In the genomic region with DNA sequence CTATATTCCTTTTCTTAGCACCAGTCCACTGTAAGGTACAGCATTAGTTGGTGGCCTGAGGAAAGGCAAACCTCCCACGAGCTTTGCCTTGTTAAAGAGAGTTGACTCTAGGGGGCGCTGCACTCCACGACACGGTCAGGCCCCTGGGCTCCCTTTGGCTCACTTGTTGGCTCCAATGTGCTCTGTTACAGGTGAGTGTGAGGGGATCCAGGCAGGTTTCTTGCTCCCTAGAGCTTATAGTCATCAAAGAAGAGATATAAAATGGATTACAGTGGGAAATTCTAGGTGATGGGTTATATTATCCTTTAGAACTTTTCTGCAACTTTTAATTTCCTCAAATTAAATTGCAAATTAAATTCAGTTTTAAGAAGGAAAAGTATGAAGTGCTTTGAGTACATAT, we compare ENCODE assay signal across 8 cellular contexts. TPM values are rescaled to one million over a fixed set of nuclear protein-coding genes. Genes with fewer than 3 reads are reported as not detected.
DNase-seq lines count a peak whose midpoint lies in the region; ATAC-seq and TF ChIP-seq lines count a peak whose summit lies in the region.

No MANE protein-coding gene starts in this region.

- no peak overlapping the region for H3K14ac ChIP-seq in H9 (ENCODE audit: insufficient read depth, low read length)

- no peak overlapping the region for H4K8ac ChIP-seq in H9 (replicated peaks; ENCODE audit: insufficient read length, low read depth, low read length)

- H2BK15ac ChIP-seq in H9 (ENCODE audit: low read depth, low read length): no peak overlapping the region

- H3K4me1 Mint-ChIP-seq in CD4-positive, CD25-positive, alpha-beta regulatory T cell: peaks cover 2 to 15% (median 8%) of the 10 kb centered on the region in 4 donors
- peaks cover 12% of the 10 kb centered on the region in 2 experiments for H3K4me1 Mint-ChIP-seq in H9
- peaks cover 8% of the 10 kb centered on the region for H3K4me1 Mint-ChIP-seq in central memory CD8-positive, alpha-beta T cell

- no peaks in the 10 kb centered on the region for H3K9me3 ChIP-seq in CD4-positive, CD25-positive, alpha-beta regulatory T cell (ENCODE audit: control insufficient read depth in 2 of 2, low read length in 2 of 2)
- H3K9me3 ChIP-seq in H9 (ENCODE audit: control insufficient read depth, low read depth, low read length): no peaks in the 10 kb centered on the region

- no peak overlapping the region for H2AFZ ChIP-seq in H9 (ENCODE audit: low read length)

- peaks cover 4% of the 10 kb centered on the region for H3K4me1 ChIP-seq in CD4-positive, CD25-positive, alpha-beta regulatory T cell (ENCODE audit: control insufficient read depth, insufficient read depth, low read length, poor library complexity, severe bottlenecking)
- H3K4me1 ChIP-seq in H9 (ENCODE audit: insufficient read depth, low read length): peaks cover 4% of the 10 kb centered on the region; the same call in 1 of the 2 replicates

- peak overlapping the region in 2 of 4 donors; percentile 59 to 79 for H3K4me3 Mint-ChIP-seq in CD4-positive, CD25-positive, alpha-beta regulatory T cell
- H3K4me3 Mint-ChIP-seq in H9: no peak overlapping the region
- H3K4me3 Mint-ChIP-seq in central memory CD8-positive, alpha-beta T cell: no peak overlapping the region

- no peak overlapping the region for H2AK5ac ChIP-seq in H9 (ENCODE audit: insufficient read length, low read length)

- H3K79me2 ChIP-seq in H9 (ENCODE audit: insufficient read depth, low read length): peaks cover under 1% of the 10 kb centered on the region; the same call in 1 of the 2 replicates

- H3K23me2 ChIP-seq in H9 (ENCODE audit: insufficient read length, low read depth, low read length, poor library complexity, severe bottlenecking): peaks cover 5% of the 10 kb centered on the region

- H3K4ac ChIP-seq in H9 (ENCODE audit: low read depth, low read length): no peak overlapping the region

- no peak overlapping the region for H3K18ac ChIP-seq in H9 (ENCODE audit: insufficient read length, low read depth, low read length)

- H3K27ac Mint-ChIP-seq in CD4-positive, CD25-positive, alpha-beta regulatory T cell: peak overlapping the region in 1 of 3 donors; percentile 53
- H3K27ac Mint-ChIP-seq in H9: no peak overlapping the region; a peak in 1 of 7 replicates
- no peak overlapping the region for H3K27ac Mint-ChIP-seq in central memory CD8-positive, alpha-beta T cell (ENCODE audit: low read depth)

- no peaks in the 10 kb centered on the region for H4K20me1 ChIP-seq in H9 (ENCODE audit: control insufficient read depth, insufficient read depth, insufficient read length)

- H3K9me3 Mint-ChIP-seq in CD4-positive, CD25-positive, alpha-beta regulatory T cell: no peaks in the 10 kb centered on the region
- no peaks in the 10 kb centered on the region; a peak in 1 of 5 replicates for H3K9me3 Mint-ChIP-seq in H9
- H3K9me3 Mint-ChIP-seq in central memory CD8-positive, alpha-beta T cell: no peaks in the 10 kb centered on the region

- no peak overlapping the region for H2BK12ac ChIP-seq in H9 (ENCODE audit: insufficient read length, low read depth, low read length)

- no peak overlapping the region for H3K56ac ChIP-seq in H9 (ENCODE audit: insufficient read length, low read depth, low read length)

- H2BK5ac ChIP-seq in H9 (ENCODE audit: insufficient read length, low read length): no peak overlapping the region

- H3K4me2 ChIP-seq in H9 (ENCODE audit: insufficient read depth, insufficient read length, low read length): no peak overlapping the region

- H3K27me3 ChIP-seq in CD4-positive, CD25-positive, alpha-beta regulatory T cell (ENCODE audit: control insufficient read depth, insufficient read depth, low read length): no peaks in the 10 kb centered on the region
- H3K27me3 ChIP-seq in H9 (ENCODE audit: insufficient read depth, low read length): no peaks in the 10 kb centered on the region

- no peaks in the 10 kb centered on the region for H3K79me1 ChIP-seq in H9 (ENCODE audit: insufficient read depth, low read depth, low read length, poor library complexity, severe bottlenecking)

- ATAC-seq in CD4-positive, CD25-positive, alpha-beta regulatory T cell (ENCODE audit: low read depth in 2 of 2): peak; percentile 14 to 24
- ATAC-seq in central memory CD8-positive, alpha-beta T cell (replicated peaks; ENCODE audit: extremely low read depth, poor library complexity, severe bottlenecking): no peak
- ATAC-seq in HG02759 (IDR thresholded peaks at IDR 0.05; ENCODE audit: unreplicated experiment): no peak

- TF ChIP-seq CTCF in H9 (conservative IDR thresholded peaks at IDR 0.05): peak; percentile 95

- no peaks in the 10 kb centered on the region for H3K36me3 Mint-ChIP-seq in CD4-positive, CD25-positive, alpha-beta regulatory T cell
- H3K36me3 Mint-ChIP-seq in H9 (ENCODE audit: insufficient read depth in 1 of 3, low read depth in 3 of 3): no peaks in the 10 kb centered on the region; a peak in 1 of 7 replicates
- H3K36me3 Mint-ChIP-seq in central memory CD8-positive, alpha-beta T cell (ENCODE audit: insufficient read depth): peaks cover 3% of the 10 kb centered on the region

- H4K5ac ChIP-seq in H9 (ENCODE audit: insufficient read length, low read depth, low read length): no peak overlapping the region

- peak; percentile 55 to 81 (median 73) for DNase-seq in CD4-positive, CD25-positive, alpha-beta regulatory T cell
- DNase-seq in H9 (peak; percentile 85), NCI-H345 treated with DMSO at 0.1 percent for 48 hours (lab: John Stamatoyannopoulos, UW; ENCODE audit: unreplicated experiment) (peak; percentile 95), kidney tubule cell (ENCODE audit: low spot score) (peak; percentile 83)
- peak; percentile 81 for DNase-seq in activated CD4-positive, CD25-positive, alpha-beta regulatory T cell treated with anti-CD3 and anti-CD28 coated beads, Interleukin-2, amount 50 U/mL, for 72 hours
- DNase-seq in central memory CD8-positive, alpha-beta T cell (ENCODE audit: low spot score in 2 of 2): peak; percentile 51 to 71
- peak; percentile 80 for DNase-seq in stimulated activated CD4-positive, alpha-beta T cell treated with anti-CD3 and anti-CD28 coated beads, Interleukin-4, amount 100 ng/mL, for 1 hour

- H4K91ac ChIP-seq in H9 (ENCODE audit: insufficient read length, low read depth, low read length): no peak overlapping the region

- no peak overlapping the region for H3K9ac ChIP-seq in H9 (ENCODE audit: extremely low read depth, insufficient read length, low read length)

- H2BK20ac ChIP-seq in H9 (ENCODE audit: low read depth, low read length, poor library complexity, severe bottlenecking): no peak overlapping the region

- H3K23ac ChIP-seq in H9 (ENCODE audit: insufficient read length, low read depth, low read length): no peak overlapping the region

- no peak overlapping the region for H3K27ac ChIP-seq in CD4-positive, CD25-positive, alpha-beta regulatory T cell (ENCODE audit: insufficient read depth, low read length, poor library complexity, severe bottlenecking)
- no peak overlapping the region for H3K27ac ChIP-seq in H9 (ENCODE audit: insufficient read length, low read depth, low read length)

- H3K4me3 ChIP-seq in CD4-positive, CD25-positive, alpha-beta regulatory T cell (ENCODE audit: low read depth, low read length): no peak overlapping the region

- no CpG with 5 or more reads among the region's 4 CpGs for WGBS in H9 (ENCODE audit: extremely low coverage, insufficient read length, low lambda C conversion rate)

- H2BK120ac ChIP-seq in H9 (ENCODE audit: low read depth, low read length, poor library complexity, severe bottlenecking): no peak overlapping the region

- H3K36me3 ChIP-seq in CD4-positive, CD25-positive, alpha-beta regulatory T cell (ENCODE audit: control insufficient read depth, insufficient read depth, low read length): no peaks in the 10 kb centered on the region

- no peaks in the 10 kb centered on the region for H3K27me3 Mint-ChIP-seq in CD4-positive, CD25-positive, alpha-beta regulatory T cell
- no peaks in the 10 kb centered on the region; the same call in 1 of the 2 replicates for H3K27me3 Mint-ChIP-seq in H9 (ENCODE audit: low read depth)
- H3K27me3 Mint-ChIP-seq in central memory CD8-positive, alpha-beta T cell: no peaks in the 10 kb centered on the region

- H3T11ph ChIP-seq in H9 (ENCODE audit: low read length): no peak overlapping the region

RNA-seq across cellular contexts. Expression of gene WDR87, which starts 3.7 kb away (rescaled TPM):
- total RNA-seq in CD4-positive, CD25-positive, alpha-beta regulatory T cell: not detected
- not detected for polyA plus RNA-seq in CD4-positive, CD25-positive, alpha-beta regulatory T cell
- not detected in 2 replicates for total RNA-seq in H9 (2021)

RNA-seq across cellular contexts. Expression of gene SIPA1L3, which starts 4.3 kb away (rescaled TPM):
- total RNA-seq in CD4-positive, CD25-positive, alpha-beta regulatory T cell: 27.6 TPM
- polyA plus RNA-seq in CD4-positive, CD25-positive, alpha-beta regulatory T cell: 1 to 10 TPM in 2 of 4 donors, under 1 TPM in 2; 0.41 to 2.8 (median 1.1) TPM
- 40.1 and 41.9 TPM in 2 replicates for total RNA-seq in H9 (2021)

Comparison
In these comparisons a context has a peak if more than half of its experiments do, and no peak if none do; other contexts are left out.
1. ATAC-seq: peak in CD4-positive, CD25-positive, alpha-beta regulatory T cell (2 of 2); none in central memory CD8-positive, alpha-beta T cell (single experiment) and HG02759 (single experiment).
2. Peak in every context shown above with its lines, with median percentiles within 50 percentile points of each other: DNase-seq.